In genomic region chr12:102735104-102735503, GRCh38 we compare ENCODE assay signal across 12 cellular contexts.
A peak's percentile ranks its signal among the peaks of the same experiment; 100 is the strongest.
DNase-seq lines count a peak whose midpoint lies in the region; ATAC-seq and TF ChIP-seq lines count a peak whose summit lies in the region.
"Had no signal": no experiment of that assay in that cellular context is flagged by ENCODE, and none has a peak within 500 bp of the region (broad histone marks: within the 10 kb centered on the region; RNA-seq: fewer than 3 reads in every experiment).

No MANE protein-coding gene starts in this region.

- peak overlapping the region; percentile 50 for H3K4me3 Mint-ChIP-seq in natural killer cell

- no peaks in the 10 kb centered on the region for H3K36me3 Mint-ChIP-seq in natural killer cell

- peaks cover 12% of the 10 kb centered on the region in 2 donors for H3K4me1 Mint-ChIP-seq in natural killer cell

- DNase-seq in natural killer cell (no peak), D341Med (ENCODE audit: low spot score) (no peak), BE2C (no peak), kidney tubule cell (ENCODE audit: low spot score) (no peak)
- no peak for DNase-seq in stimulated activated CD8-positive, alpha-beta memory T cell treated with anti-CD3 and anti-CD28 coated beads, Interleukin-4, amount 100 ng/mL, for 48 hours
- DNase-seq: activated T-cell treated with anti-CD3 and anti-CD28 coated beads, Interleukin-2, amount 50 U/mL, for 48 hours; glutamatergic neuron; mucosa of descending colon; NCI-H524 had no signal

- intact Hi-C loops in natural killer cell (cut with micrococcal nuclease) = no loop called here

- H3K27me3 ChIP-seq in BE2C = no peaks in the 10 kb centered on the region

- peak overlapping the region; percentile 78 to 86 for H3K27ac Mint-ChIP-seq in natural killer cell

- TF ChIP-seq CTCF in natural killer cell (IDR thresholded peaks at IDR 0.05) (no peak), BE2C (IDR thresholded peaks at IDR 0.05; ENCODE audit: low read depth, low read length) (no peak)

- H3K27me3 Mint-ChIP-seq in natural killer cell (ENCODE audit: low read depth in 2 of 2) = no peaks in the 10 kb centered on the region

- no peaks in the 10 kb centered on the region for H3K4me1 ChIP-seq in BE2C

- H3K9me3 ChIP-seq in BE2C = no peaks in the 10 kb centered on the region
- H3K9me3 ChIP-seq: mucosa of descending colon had no signal

- H3K4me3 ChIP-seq in BE2C (ENCODE audit: low read depth, low read length) = no peak overlapping the region
- H3K4me3 ChIP-seq: mucosa of descending colon had no signal

- peaks cover 3 to 4% of the 10 kb centered on the region in 2 donors for H3K9me3 Mint-ChIP-seq in natural killer cell

- no peaks in the 10 kb centered on the region for H3K36me3 ChIP-seq in BE2C

- ATAC-seq in GM19023 (IDR thresholded peaks at IDR 0.05; ENCODE audit: unreplicated experiment) (peak; percentile 96), GM21786 (IDR thresholded peaks at IDR 0.05; ENCODE audit: unreplicated experiment) (peak; percentile 100), HG03439 (IDR thresholded peaks at IDR 0.05; ENCODE audit: unreplicated experiment) (peak; percentile 88), natural killer cell (peak; percentile 68 to 81 (median 74))
- ATAC-seq: mucosa of descending colon had no signal
